9 cellular contexts compared by ENCODE assay signal in genomic region chr18:9913151-9913525, GRCh38. TPM values are rescaled to one million over a fixed set of nuclear protein-coding genes. Genes with fewer than 3 reads are reported as not detected.
A peak's percentile ranks its signal among the peaks of the same experiment; 100 is the strongest.
DNase-seq lines count a peak whose midpoint lies in the region; ATAC-seq and TF ChIP-seq lines count a peak whose summit lies in the region.
"Had no signal": no experiment of that assay in that cellular context is flagged by ENCODE, and none has a peak within 500 bp of the region (broad histone marks: within the 10 kb centered on the region; RNA-seq: fewer than 3 reads in every experiment).

No MANE protein-coding gene starts in this region.

- H3K36me3 Mint-ChIP-seq in activated B cell treated with CpG ODN at 0.5 μM for 24 hours (ENCODE audit: low read depth), result peaks cover 2% of the 10 kb centered on the region

- ATAC-seq in activated B cell treated with CpG ODN at 0.5 μM for 24 hours (ENCODE audit: low read depth) (no peak), left cardiac atrium (peak; percentile 0 to 3), esophagus mucosa (no peak), GM18868 (IDR thresholded peaks at IDR 0.05; ENCODE audit: unreplicated experiment) (no peak)

- peak overlapping the region; percentile 83 for H3K4me3 ChIP-seq in HFF-Myc (replicated peaks; ENCODE audit: low read depth, low read length)
- H3K4me3 ChIP-seq in skin epidermis, result peak overlapping the region; percentile 75 to 99 (median 91)

- peak overlapping the region; percentile 93 for H3K27ac Mint-ChIP-seq in activated B cell treated with CpG ODN at 0.5 μM for 24 hours

- peaks cover 28% of the 10 kb centered on the region for H3K4me1 Mint-ChIP-seq in activated B cell treated with CpG ODN at 0.5 μM for 24 hours

- POLR2A ChIA-PET in activated B cell treated with CpG ODN at 0.5 μM for 24 hours (lab: Charles Lee), result interaction anchor here (0.6 to 1.5 kb wide), 14 partner anchors 14 to 1312 kb away, joined by 3 to 10 read pairs (median 4); partner anchors contain the start of genes NAPG, RAB31 and TWSG1

- TF ChIP-seq CTCF in HFF-Myc (IDR thresholded peaks at IDR 0.05; ENCODE audit: low read depth, low read length, missing control alignments), result no peak
- TF ChIP-seq CTCF in activated B cell treated with CpG ODN at 0.5 μM for 24 hours (IDR thresholded peaks at IDR 0.05), result no peak

- H3K4me3 Mint-ChIP-seq in activated B cell treated with CpG ODN at 0.5 μM for 24 hours, result peak overlapping the region; percentile 93

- peak overlapping the region; percentile 23 to 100 (median 99) for H3K27ac ChIP-seq in skin epidermis

- CTCF ChIA-PET in activated B cell treated with CpG ODN at 0.5 μM for 24 hours (lab: Charles Lee), result no interaction called here

- peaks cover 6% of the 10 kb centered on the region for H3K27me3 Mint-ChIP-seq in activated B cell treated with CpG ODN at 0.5 μM for 24 hours

- DNase-seq in HFF-Myc (ENCODE audit: extremely low read depth, low read depth) (no peak), activated B cell treated with CpG ODN at 0.5 μM for 24 hours (no peak), left cardiac atrium (no peak), NCI-H1048 (lab: John Stamatoyannopoulos, UW) (no peak)
- DNase-seq in activated CD4-positive, alpha-beta T cell treated with anti-CD3 and anti-CD28 coated beads for 1 hour, result no peak

- no peaks in the 10 kb centered on the region for H3K9me3 Mint-ChIP-seq in activated B cell treated with CpG ODN at 0.5 μM for 24 hours

- intact Hi-C loops in activated B cell treated with CpG ODN at 0.5 μM for 24 hours (cut with micrococcal nuclease) (loop anchor here (1.0 to 5.0 kb wide), 9 partner anchors 202 to 1939 kb away; partner anchors contain the start of genes ANKRD12, CHMP1B, NAPG and PPP4R1), left cardiac atrium (cut with DNase I) (loop anchor here in 1 of 2 donors (5.0 to 10.0 kb wide), 2 partner anchors 36 to 298 kb away; partner anchors contain the start of gene PPP4R1)

RNA-seq across cellular contexts. Expression of gene VAPA, which starts 0.7 kb away (rescaled TPM):
- total RNA-seq in activated B cell treated with CpG ODN at 0.5 μM for 24 hours, result 114 and 124 TPM in 2 replicates
- total RNA-seq in left cardiac atrium, result 100 to 1,000 TPM; 169 to 219 TPM
- total RNA-seq in esophagus mucosa, result 232 TPM

RNA-seq across cellular contexts. Expression of gene TXNDC2, which starts 27.4 kb away (rescaled TPM):
- total RNA-seq in activated B cell treated with CpG ODN at 0.5 μM for 24 hours (0.13 and 0.54 TPM in 2 replicates), left cardiac atrium (under 1 TPM in 1 of 2 donors, not detected in 1; 0.18 TPM), esophagus mucosa (not detected)
- total RNA-seq: activated CD8-positive, alpha-beta memory T cell treated with anti-CD3 and anti-CD28 coated beads for 36 hours had no signal

Comparison
In these comparisons a context has a peak if more than half of its experiments do, and no peak if none do; other contexts are left out.
1. ATAC-seq: peak in left cardiac atrium (2 of 2); none in activated B cell treated with CpG ODN at 0.5 μM for 24 hours (single experiment), esophagus mucosa (single experiment) and GM18868 (single experiment).